In the genomic region with DNA sequence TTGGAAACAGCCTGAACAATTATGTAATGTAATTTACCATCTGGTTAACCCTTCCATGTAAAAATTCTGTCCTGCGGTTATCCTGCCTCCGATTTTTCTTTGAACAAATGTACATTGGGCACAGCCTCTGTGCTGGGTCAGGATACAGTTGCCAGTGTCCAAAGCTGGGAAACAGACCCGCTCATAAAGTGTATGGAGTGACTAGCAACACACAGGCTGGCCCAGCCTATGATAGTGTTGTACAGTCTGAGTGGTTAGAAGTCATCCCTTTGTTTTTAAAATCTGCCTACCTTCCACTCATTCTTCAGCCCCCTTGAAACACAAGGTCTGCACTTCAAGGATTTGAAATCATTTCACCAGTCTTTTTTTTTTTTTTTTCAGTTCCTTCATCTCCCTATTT, we compare ENCODE assay signal across 1 cellular context.
TF ChIP-seq lines count a peak whose summit lies in the region.

No MANE protein-coding gene starts in this region.

TF ChIP-seq in SK-N-SH treated with all-trans-retinoic acid at 6 μM for 48 hours, 23 proteins besides CTCF, POLR2A, EP300 and RAD21 (continued from another document):
- TF ChIP-seq, protein P1, sequence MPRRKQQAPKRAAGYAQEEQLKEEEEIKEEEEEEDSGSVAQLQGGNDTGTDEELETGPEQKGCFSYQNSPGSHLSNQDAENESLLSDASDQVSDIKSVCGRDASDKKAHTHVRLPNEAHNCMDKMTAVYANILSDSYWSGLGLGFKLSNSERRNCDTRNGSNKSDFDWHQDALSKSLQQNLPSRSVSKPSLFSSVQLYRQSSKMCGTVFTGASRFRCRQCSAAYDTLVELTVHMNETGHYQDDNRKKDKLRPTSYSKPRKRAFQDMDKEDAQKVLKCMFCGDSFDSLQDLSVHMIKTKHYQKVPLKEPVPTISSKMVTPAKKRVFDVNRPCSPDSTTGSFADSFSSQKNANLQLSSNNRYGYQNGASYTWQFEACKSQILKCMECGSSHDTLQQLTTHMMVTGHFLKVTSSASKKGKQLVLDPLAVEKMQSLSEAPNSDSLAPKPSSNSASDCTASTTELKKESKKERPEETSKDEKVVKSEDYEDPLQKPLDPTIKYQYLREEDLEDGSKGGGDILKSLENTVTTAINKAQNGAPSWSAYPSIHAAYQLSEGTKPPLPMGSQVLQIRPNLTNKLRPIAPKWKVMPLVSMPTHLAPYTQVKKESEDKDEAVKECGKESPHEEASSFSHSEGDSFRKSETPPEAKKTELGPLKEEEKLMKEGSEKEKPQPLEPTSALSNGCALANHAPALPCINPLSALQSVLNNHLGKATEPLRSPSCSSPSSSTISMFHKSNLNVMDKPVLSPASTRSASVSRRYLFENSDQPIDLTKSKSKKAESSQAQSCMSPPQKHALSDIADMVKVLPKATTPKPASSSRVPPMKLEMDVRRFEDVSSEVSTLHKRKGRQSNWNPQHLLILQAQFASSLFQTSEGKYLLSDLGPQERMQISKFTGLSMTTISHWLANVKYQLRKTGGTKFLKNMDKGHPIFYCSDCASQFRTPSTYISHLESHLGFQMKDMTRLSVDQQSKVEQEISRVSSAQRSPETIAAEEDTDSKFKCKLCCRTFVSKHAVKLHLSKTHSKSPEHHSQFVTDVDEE (CRISPR knock-in tag; IDR thresholded peaks at IDR 0.05), result no peak
- TF ChIP-seq TOX (CRISPR knock-in tag; IDR thresholded peaks at IDR 0.05; ENCODE audit: borderline replicate concordance) (no peak), ZNF70 (CRISPR knock-in tag; IDR thresholded peaks at IDR 0.05) (no peak), ZNF565 (CRISPR knock-in tag; conservative IDR thresholded peaks at IDR 0.05; ENCODE audit: low read depth) (no peak), ARNTL (CRISPR knock-in tag; IDR thresholded peaks at IDR 0.05; ENCODE audit: borderline replicate concordance, low read depth) (no peak), BACH2 (CRISPR knock-in tag; IDR thresholded peaks at IDR 0.05; ENCODE audit: borderline replicate concordance) (no peak), ZNF8 (CRISPR knock-in tag; IDR thresholded peaks at IDR 0.05) (no peak), ZC3H10 (CRISPR knock-in tag; IDR thresholded peaks at IDR 0.05) (no peak), GLIS3 (CRISPR knock-in tag; IDR thresholded peaks at IDR 0.05) (no peak)
- TF ChIP-seq, protein P2, sequence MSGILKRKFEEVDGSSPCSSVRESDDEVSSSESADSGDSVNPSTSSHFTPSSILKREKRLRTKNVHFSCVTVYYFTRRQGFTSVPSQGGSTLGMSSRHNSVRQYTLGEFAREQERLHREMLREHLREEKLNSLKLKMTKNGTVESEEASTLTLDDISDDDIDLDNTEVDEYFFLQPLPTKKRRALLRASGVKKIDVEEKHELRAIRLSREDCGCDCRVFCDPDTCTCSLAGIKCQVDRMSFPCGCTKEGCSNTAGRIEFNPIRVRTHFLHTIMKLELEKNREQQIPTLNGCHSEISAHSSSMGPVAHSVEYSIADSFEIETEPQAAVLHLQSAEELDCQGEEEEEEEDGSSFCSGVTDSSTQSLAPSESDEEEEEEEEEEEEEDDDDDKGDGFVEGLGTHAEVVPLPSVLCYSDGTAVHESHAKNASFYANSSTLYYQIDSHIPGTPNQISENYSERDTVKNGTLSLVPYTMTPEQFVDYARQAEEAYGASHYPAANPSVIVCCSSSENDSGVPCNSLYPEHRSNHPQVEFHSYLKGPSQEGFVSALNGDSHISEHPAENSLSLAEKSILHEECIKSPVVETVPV (CRISPR knock-in tag; IDR thresholded peaks at IDR 0.05), result no peak
- TF ChIP-seq, protein P3, sequence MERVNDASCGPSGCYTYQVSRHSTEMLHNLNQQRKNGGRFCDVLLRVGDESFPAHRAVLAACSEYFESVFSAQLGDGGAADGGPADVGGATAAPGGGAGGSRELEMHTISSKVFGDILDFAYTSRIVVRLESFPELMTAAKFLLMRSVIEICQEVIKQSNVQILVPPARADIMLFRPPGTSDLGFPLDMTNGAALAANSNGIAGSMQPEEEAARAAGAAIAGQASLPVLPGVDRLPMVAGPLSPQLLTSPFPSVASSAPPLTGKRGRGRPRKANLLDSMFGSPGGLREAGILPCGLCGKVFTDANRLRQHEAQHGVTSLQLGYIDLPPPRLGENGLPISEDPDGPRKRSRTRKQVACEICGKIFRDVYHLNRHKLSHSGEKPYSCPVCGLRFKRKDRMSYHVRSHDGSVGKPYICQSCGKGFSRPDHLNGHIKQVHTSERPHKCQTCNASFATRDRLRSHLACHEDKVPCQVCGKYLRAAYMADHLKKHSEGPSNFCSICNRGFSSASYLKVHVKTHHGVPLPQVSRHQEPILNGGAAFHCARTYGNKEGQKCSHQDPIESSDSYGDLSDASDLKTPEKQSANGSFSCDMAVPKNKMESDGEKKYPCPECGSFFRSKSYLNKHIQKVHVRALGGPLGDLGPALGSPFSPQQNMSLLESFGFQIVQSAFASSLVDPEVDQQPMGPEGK (CRISPR knock-in tag; IDR thresholded peaks at IDR 0.05; ENCODE audit: borderline replicate concordance), result no peak
